Comparison of ENCODE assay signal across 1 cellular context in genomic region chr1:201375169-201375568, GRCh38.
TF ChIP-seq lines count a peak whose summit lies in the region.

No MANE protein-coding gene starts in this region.

TF ChIP-seq in IMR-90, 13 proteins besides CTCF, POLR2A, EP300 and RAD21:
- no peak for TF ChIP-seq RCOR1 (IDR thresholded peaks at IDR 0.05; ENCODE audit: insufficient replicate concordance, low read length)
- no peak for TF ChIP-seq NFE2L2 (IDR thresholded peaks at IDR 0.05; ENCODE audit: low read depth, low read length)
- TF ChIP-seq ELK1 (IDR thresholded peaks at IDR 0.05; ENCODE audit: borderline replicate concordance, low read depth, low read length), result no peak
